ENCODE assay signal across 1 cellular context in the genomic region with DNA sequence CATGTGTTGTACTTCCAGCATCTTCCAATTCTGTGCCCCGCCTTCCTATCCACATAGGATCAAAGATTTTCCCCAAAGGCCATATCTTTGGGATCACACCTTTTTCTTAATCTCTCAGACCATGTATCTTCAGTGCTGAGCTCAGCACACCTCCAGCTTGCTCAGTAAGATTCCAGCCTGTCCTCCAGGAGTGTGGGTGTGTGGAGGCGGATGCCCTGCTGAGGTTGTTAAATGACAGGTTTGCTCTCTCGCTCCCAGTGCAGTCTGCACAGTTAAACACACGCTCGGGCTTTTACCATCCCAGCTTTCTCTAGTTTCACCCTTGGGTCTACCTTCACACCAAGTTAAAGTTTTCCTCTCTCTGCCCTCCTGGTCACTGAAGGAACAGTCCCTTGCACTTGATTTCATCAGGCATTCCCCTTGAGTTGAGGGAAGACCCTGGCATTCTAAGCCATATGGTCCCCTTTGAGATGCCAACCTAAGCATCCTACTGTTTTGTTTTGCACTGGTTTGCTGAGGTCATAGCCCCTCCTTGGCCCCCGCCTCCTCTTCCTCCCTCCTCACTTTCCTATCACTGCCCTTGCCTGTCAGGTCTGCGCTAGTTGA.
TF ChIP-seq lines count a peak whose summit lies in the region.

No MANE protein-coding gene starts in this region.

TF ChIP-seq in K562, 482 proteins besides CTCF, POLR2A, EP300 and RAD21:
- TF ChIP-seq SAFB2 (IDR thresholded peaks at IDR 0.05; ENCODE audit: borderline replicate concordance, low read depth, low read length, severe bottlenecking) (no peak), DMBX1 (CRISPR knock-in tag; IDR thresholded peaks at IDR 0.05; ENCODE audit: borderline replicate concordance) (no peak), FOXA3 (CRISPR knock-in tag; conservative IDR thresholded peaks at IDR 0.05 in 1 of 2, IDR thresholded peaks at IDR 0.05 in 1 of 2) (no peak), CEBPG (CRISPR knock-in tag; IDR thresholded peaks at IDR 0.05) (peak; percentile 85), CEBPG (tag; conservative IDR thresholded peaks at IDR 0.05 in 1 of 2, IDR thresholded peaks at IDR 0.05 in 1 of 2) (peak in 1 of 2 experiments; percentile 77; a peak in 2 of 4 replicates), MXI1 (IDR thresholded peaks at IDR 0.05; ENCODE audit: low read depth, low read length) (no peak), VEZF1 (CRISPR knock-in tag; IDR thresholded peaks at IDR 0.05) (peak; percentile 39), CBFA2T3 (IDR thresholded peaks at IDR 0.05) (no peak), CTBP1 (IDR thresholded peaks at IDR 0.05; ENCODE audit: borderline replicate concordance) (peak; percentile 40; the same call in 1 of the 2 replicates), ATF3 (IDR thresholded peaks at IDR 0.05) (peak; percentile 45; the same call in 1 of the 2 replicates), ATF3 (CRISPR knock-in tag; conservative IDR thresholded peaks at IDR 0.05) (no peak), ZNF507 (tag; conservative IDR thresholded peaks at IDR 0.05) (no peak), ATF7 (IDR thresholded peaks at IDR 0.05) (0 out of 2 replicates have a peak, but pooled peaks have one; percentile 17), ZNF589 (CRISPR knock-in tag; IDR thresholded peaks at IDR 0.05; ENCODE audit: low read depth) (peak; percentile 43; the same call in 1 of the 2 replicates), ATF4 (CRISPR knock-in tag; IDR thresholded peaks at IDR 0.05) (peak; percentile 80), KLF1 (tag; IDR thresholded peaks at IDR 0.05) (no peak), TRIM24 (IDR thresholded peaks at IDR 0.05) (peak; percentile 63 to 81; a peak in 2 of 4 replicates), MYC (IDR thresholded peaks at IDR 0.05; ENCODE audit: low read depth, low read length) (no peak), MYC (CRISPR knock-in tag; IDR thresholded peaks at IDR 0.05; ENCODE audit: borderline replicate concordance, low read depth) (no peak), SMARCC2 (IDR thresholded peaks at IDR 0.05; ENCODE audit: low read depth) (no peak)
- TF ChIP-seq, protein P1, sequence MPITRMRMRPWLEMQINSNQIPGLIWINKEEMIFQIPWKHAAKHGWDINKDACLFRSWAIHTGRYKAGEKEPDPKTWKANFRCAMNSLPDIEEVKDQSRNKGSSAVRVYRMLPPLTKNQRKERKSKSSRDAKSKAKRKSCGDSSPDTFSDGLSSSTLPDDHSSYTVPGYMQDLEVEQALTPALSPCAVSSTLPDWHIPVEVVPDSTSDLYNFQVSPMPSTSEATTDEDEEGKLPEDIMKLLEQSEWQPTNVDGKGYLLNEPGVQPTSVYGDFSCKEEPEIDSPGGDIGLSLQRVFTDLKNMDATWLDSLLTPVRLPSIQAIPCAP (CRISPR knock-in tag; IDR thresholded peaks at IDR 0.05; ENCODE audit: borderline replicate concordance) = no peak
